8 cellular contexts compared by ENCODE assay signal in the genomic region with DNA sequence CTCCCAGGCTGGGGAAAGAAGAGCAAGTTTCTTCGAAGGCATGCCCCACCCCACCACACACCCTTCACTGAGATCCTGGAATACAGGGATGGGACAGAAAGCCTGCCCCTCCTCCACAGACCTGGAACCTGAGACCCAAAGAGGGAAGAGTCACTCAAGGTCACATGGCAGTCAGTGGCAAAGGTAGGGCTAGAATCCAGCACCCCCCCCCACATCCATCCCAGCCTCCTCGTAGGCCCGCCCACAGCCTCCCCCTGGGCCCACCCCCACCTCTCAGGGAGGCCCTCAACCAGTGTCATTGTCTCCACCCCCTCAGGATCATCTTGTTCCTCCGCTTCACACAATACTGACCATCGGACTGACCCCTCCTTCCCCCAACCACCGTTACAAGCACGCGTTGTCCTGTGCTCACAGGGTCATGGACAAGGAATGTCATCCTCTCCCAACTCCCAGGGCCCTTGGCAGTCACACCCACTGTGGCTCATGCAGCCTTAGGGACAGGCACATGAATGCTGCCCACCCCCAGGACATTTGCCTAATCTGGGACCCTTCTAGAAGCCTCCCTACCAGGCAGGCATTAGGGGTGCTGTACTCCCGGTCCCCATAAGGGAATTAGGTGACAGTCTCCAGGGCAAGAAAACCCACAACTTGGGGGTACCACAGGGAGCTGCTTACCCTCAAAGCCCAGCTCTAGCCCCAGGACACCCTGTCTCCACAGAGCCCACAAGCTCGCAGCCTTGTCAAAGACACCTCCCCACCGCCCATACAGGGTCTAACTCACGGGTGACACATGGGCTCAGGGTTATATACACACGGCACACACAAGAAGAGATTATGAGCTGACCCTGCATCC. TPM values are rescaled to one million over a fixed set of nuclear protein-coding genes. Genes with fewer than 3 reads are reported as not detected.
DNase-seq lines count a peak whose midpoint lies in the region; TF ChIP-seq lines count a peak whose summit lies in the region.

No MANE protein-coding gene starts in this region.

- H3K79me2 ChIP-seq in MM.1S (ENCODE audit: low read length): peaks cover 11% of the 10 kb centered on the region; the same call in 1 of the 2 replicates
- peaks cover 45% of the 10 kb centered on the region for H3K79me2 ChIP-seq in neural cell (replicated peaks; ENCODE audit: insufficient read depth, low read length)

- TF ChIP-seq CTCF in MM.1S (IDR thresholded peaks at IDR 0.05; ENCODE audit: low read length) (no peak), dorsolateral prefrontal cortex (IDR thresholded peaks at IDR 0.05 in 54 of 56, conservative IDR thresholded peaks at IDR 0.05 in 2 of 56; ENCODE audit: low read depth in 1 of 56, partially characterized antibody in 56 of 56) (no peak), neural cell (IDR thresholded peaks at IDR 0.05; ENCODE audit: poor library complexity, severe bottlenecking) (no peak)

- no peak overlapping the region for H3K27ac ChIP-seq in MM.1S (ENCODE audit: low read length)
- H3K27ac ChIP-seq in dorsolateral prefrontal cortex: peak overlapping the region in 7 of 59 donors; percentile 2 to 85 (median 27)
- H3K27ac ChIP-seq in neural cell (ENCODE audit: low read length): peak overlapping the region; percentile 57

- H4K20me1 ChIP-seq in MM.1S (ENCODE audit: insufficient read depth, low read length) (no peaks in the 10 kb centered on the region), neural cell (ENCODE audit: insufficient read depth) (no peaks in the 10 kb centered on the region)

- peaks cover 24% of the 10 kb centered on the region for H3K27me3 ChIP-seq in MM.1S (replicated peaks; ENCODE audit: insufficient read depth, low read length)
- no peaks in the 10 kb centered on the region for H3K27me3 ChIP-seq in dorsolateral prefrontal cortex
- no peaks in the 10 kb centered on the region for H3K27me3 ChIP-seq in neural cell (ENCODE audit: insufficient read depth, low read depth, low read length)

- H3K9ac ChIP-seq in MM.1S (ENCODE audit: low read length) (no peak overlapping the region), neural cell (ENCODE audit: low read length) (peak overlapping the region; percentile 74)

- H3K4me3 ChIP-seq in MM.1S (ENCODE audit: low read length) (no peak overlapping the region), dorsolateral prefrontal cortex (peak overlapping the region in 53 of 59 donors; percentile 11 to 73 (median 46)), neural cell (ENCODE audit: low read length) (peak overlapping the region; percentile 72)

- H3K36me3 ChIP-seq in MM.1S (replicated peaks; ENCODE audit: insufficient read depth, low read length) (no peaks in the 10 kb centered on the region), neural cell (ENCODE audit: insufficient read depth, low read length) (no peaks in the 10 kb centered on the region)

- no peak for TF ChIP-seq EP300 in neural cell (conservative IDR thresholded peaks at IDR 0.05; ENCODE audit: poor library complexity, severe bottlenecking)

- H3K9me3 ChIP-seq in MM.1S (replicated peaks; ENCODE audit: insufficient read depth, low read length) (no peaks in the 10 kb centered on the region), neural cell (ENCODE audit: low read length) (no peaks in the 10 kb centered on the region)

- no peak for TF ChIP-seq RAD21 in neural cell (conservative IDR thresholded peaks at IDR 0.05)

- DNase-seq in DMS53 (lab: John Stamatoyannopoulos, UW): peak; percentile 90
- no peak for DNase-seq in MM.1S
- DNase-seq in dorsolateral prefrontal cortex: no peak
- no peak for DNase-seq in NCI-H1930 (lab: John Stamatoyannopoulos, UW)
- no peak for DNase-seq in 8988T
- DNase-seq in activated gamma-delta T cell treated with Interleukin-2 at 50 U/mL for 16 hours: no peak
- no peak for DNase-seq in amniotic stem cell (lab: John Stamatoyannopoulos, UW)

- peaks cover 33% of the 10 kb centered on the region for H3K4me1 ChIP-seq in MM.1S (ENCODE audit: low read length)

- H3K9me2 ChIP-seq in MM.1S (replicated peaks; ENCODE audit: insufficient read depth, low read length): no peaks in the 10 kb centered on the region
- H3K9me2 ChIP-seq in neural cell (ENCODE audit: insufficient read depth, low read length): no peaks in the 10 kb centered on the region

- H3F3A ChIP-seq in MM.1S (ENCODE audit: insufficient read depth, low read length) (peaks cover 22% of the 10 kb centered on the region), neural cell (ENCODE audit: insufficient read depth, low read length, poor library complexity, severe bottlenecking) (peaks cover 7% of the 10 kb centered on the region)

- H2AFZ ChIP-seq in MM.1S (ENCODE audit: low read length) (no peak overlapping the region), neural cell (ENCODE audit: low read depth, low read length) (no peak overlapping the region)

- intact Hi-C loops in dorsolateral prefrontal cortex (cut with DNase I): no loop called here

- H3K4me2 ChIP-seq in MM.1S (ENCODE audit: low read depth, low read length) (peak overlapping the region; percentile 14; the same call in 1 of the 2 replicates), neural cell (ENCODE audit: low read length) (peak overlapping the region; percentile 93)

TF ChIP-seq in neural cell, 6 proteins besides CTCF, POLR2A, EP300 and RAD21:
- TF ChIP-seq POLR2AphosphoS5 (IDR thresholded peaks at IDR 0.05) (no peak), MXI1 (conservative IDR thresholded peaks at IDR 0.05; ENCODE audit: poor library complexity, severe bottlenecking) (peak; percentile 44)
- TF ChIP-seq, protein P1, sequence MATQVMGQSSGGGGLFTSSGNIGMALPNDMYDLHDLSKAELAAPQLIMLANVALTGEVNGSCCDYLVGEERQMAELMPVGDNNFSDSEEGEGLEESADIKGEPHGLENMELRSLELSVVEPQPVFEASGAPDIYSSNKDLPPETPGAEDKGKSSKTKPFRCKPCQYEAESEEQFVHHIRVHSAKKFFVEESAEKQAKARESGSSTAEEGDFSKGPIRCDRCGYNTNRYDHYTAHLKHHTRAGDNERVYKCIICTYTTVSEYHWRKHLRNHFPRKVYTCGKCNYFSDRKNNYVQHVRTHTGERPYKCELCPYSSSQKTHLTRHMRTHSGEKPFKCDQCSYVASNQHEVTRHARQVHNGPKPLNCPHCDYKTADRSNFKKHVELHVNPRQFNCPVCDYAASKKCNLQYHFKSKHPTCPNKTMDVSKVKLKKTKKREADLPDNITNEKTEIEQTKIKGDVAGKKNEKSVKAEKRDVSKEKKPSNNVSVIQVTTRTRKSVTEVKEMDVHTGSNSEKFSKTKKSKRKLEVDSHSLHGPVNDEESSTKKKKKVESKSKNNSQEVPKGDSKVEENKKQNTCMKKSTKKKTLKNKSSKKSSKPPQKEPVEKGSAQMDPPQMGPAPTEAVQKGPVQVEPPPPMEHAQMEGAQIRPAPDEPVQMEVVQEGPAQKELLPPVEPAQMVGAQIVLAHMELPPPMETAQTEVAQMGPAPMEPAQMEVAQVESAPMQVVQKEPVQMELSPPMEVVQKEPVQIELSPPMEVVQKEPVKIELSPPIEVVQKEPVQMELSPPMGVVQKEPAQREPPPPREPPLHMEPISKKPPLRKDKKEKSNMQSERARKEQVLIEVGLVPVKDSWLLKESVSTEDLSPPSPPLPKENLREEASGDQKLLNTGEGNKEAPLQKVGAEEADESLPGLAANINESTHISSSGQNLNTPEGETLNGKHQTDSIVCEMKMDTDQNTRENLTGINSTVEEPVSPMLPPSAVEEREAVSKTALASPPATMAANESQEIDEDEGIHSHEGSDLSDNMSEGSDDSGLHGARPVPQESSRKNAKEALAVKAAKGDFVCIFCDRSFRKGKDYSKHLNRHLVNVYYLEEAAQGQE (IDR thresholded peaks at IDR 0.05; ENCODE audit: borderline replicate concordance): no peak
TF ChIP-seq in neural cell: peak in this region for 1.

RNA-seq across cellular contexts. Expression of gene KCNH2, which starts 1.4 kb away (rescaled TPM):
- total RNA-seq in dorsolateral prefrontal cortex: 10 to 100 TPM in 118 of 120 experiments, 1 to 10 TPM in 2; 7.8 to 27.9 (median 19.3) TPM
- polyA plus RNA-seq in neural cell: 24.4 and 35.5 TPM in 2 replicates
- 45.4 and 48.0 TPM in 2 replicates for polyA minus RNA-seq in neural cell

RNA-seq across cellular contexts. Expression of gene NOS3, which starts 14.1 kb away (rescaled TPM):
- 10 to 100 TPM in 67 of 120 experiments, 1 to 10 TPM in 53; 3.3 to 39.1 (median 10.8) TPM for total RNA-seq in dorsolateral prefrontal cortex
- polyA plus RNA-seq in neural cell: not detected in 2 replicates
- not detected in 2 replicates for polyA minus RNA-seq in neural cell

RNA-seq across cellular contexts. Expression of gene ATG9B, which starts 47.5 kb away (rescaled TPM):
- total RNA-seq in dorsolateral prefrontal cortex: 10 to 100 TPM in 4 of 120 experiments, 1 to 10 TPM in 115, under 1 TPM in 1; 0.95 to 17.2 (median 4.5) TPM
- 1.2 and 1.4 TPM in 2 replicates for polyA plus RNA-seq in neural cell
- polyA minus RNA-seq in neural cell: 0.58 TPM in 1 of 2 replicates, not detected in the other

RNA-seq across cellular contexts. Expression of gene ABCB8, which starts 51.5 kb away (rescaled TPM):
- 100 to 1,000 TPM in 3 of 120 experiments, 10 to 100 TPM in 117; 52.6 to 110 (median 74.3) TPM for total RNA-seq in dorsolateral prefrontal cortex
- polyA plus RNA-seq in neural cell: 34.4 and 40.5 TPM in 2 replicates
- polyA minus RNA-seq in neural cell: 49.4 and 51.7 TPM in 2 replicates
